ENCODE assay signal across 8 cellular contexts in the genomic region with DNA sequence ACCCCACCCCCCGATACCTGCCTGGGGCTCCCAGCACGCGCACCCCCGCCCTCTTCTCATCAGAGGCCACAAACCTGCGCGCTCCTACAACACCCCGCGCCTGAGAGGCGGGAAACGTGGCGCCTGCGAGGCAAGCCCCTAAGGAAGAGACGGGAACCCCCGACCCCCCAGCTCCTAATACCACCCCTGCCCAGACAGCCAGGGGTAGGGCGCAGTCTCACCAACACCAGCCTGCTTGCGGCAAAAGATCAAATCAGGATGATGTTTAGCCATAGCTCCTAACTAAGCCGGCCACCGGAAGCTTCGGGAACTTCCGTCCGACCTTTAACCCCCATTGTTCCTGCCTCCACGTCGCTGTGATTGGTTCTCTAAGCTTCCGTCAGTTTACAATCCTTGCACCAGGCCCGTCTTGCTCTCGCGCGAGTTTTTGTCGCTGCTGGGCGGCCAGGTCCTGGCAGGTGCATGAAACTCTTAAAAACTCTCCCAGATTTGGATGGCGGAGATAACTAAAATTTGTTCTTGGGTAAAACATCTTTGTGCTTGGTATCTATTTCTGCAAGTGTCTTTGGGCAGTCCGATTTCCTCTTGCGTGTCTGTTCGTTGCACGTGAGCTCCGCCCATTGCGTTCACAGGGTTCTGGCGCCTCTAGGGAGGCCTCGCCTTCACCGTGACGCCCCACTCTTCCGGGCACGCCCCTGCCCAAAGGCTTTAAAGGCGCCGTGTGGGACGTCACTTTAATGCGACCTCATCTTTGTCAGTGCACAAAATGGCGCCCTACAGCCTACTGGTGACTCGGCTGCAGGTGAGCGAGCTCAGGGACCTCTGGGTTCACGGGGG. TPM values are rescaled to one million over a fixed set of nuclear protein-coding genes. Genes with fewer than 3 reads are reported as not detected.
DNase-seq lines count a peak whose midpoint lies in the region; ATAC-seq, FAIRE-seq and TF ChIP-seq lines count a peak whose summit lies in the region.

A gene (plus strand): TSS at position 737 of the 837 bp plus-strand sequence. CDS start 30 bp downstream, at position 767.
A gene with protein sequence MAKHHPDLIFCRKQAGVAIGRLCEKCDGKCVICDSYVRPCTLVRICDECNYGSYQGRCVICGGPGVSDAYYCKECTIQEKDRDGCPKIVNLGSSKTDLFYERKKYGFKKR (minus strand): TSS at position 312 of the 837 bp plus-strand sequence. CDS start 39 bp downstream, at position 273.

- intact Hi-C loops in body of pancreas (cut with DNase I), result no loop called here
- intact Hi-C loops in sciatic nerve (cut with DNase I), result no loop called here

- peak; percentile 72 for ATAC-seq in GM18520 (IDR thresholded peaks at IDR 0.05; ENCODE audit: unreplicated experiment)
- ATAC-seq in HG03064 (IDR thresholded peaks at IDR 0.05; ENCODE audit: low read depth, unreplicated experiment), result peak; percentile 74
- ATAC-seq in body of pancreas, result peak; percentile 98
- ATAC-seq in sciatic nerve, result peak; percentile 99

- TF ChIP-seq POLR2A in body of pancreas (IDR thresholded peaks at IDR 0.05), result peak in 2 of 3 donors; percentile 77

- H3K9me3 ChIP-seq in body of pancreas, result no peaks in the 10 kb centered on the region

- FAIRE-seq in TTC549 (lab: Jason Lieb, UNC), result peak; percentile 87

- peak within 1 kb of the TSS; percentile 80 to 90 for H3K4me3 ChIP-seq in body of pancreas

- 0 to 1% methylated on average over 42 to 51 of the region's 51 CpGs for WGBS in body of pancreas, 2 donors

- H3K27me3 ChIP-seq in body of pancreas, result no peaks in the 10 kb centered on the region

- TF ChIP-seq CTCF in 22Rv1 (IDR thresholded peaks at IDR 0.05) (no peak), body of pancreas (IDR thresholded peaks at IDR 0.05) (no peak)

- H3K4me1 ChIP-seq in body of pancreas, result peaks cover 55% of the 10 kb centered on the region

- peaks cover 0 to 18% of the 10 kb centered on the region in 2 donors for H3K36me3 ChIP-seq in body of pancreas (replicated peaks in 1 of 2; ENCODE audit: insufficient read depth in 1 of 2, low read depth in 2 of 2)

- peak; percentile 91 for DNase-seq in NCI-H2107 treated with DMSO at 0.1 percent for 48 hours (lab: John Stamatoyannopoulos, UW; ENCODE audit: unreplicated experiment)
- DNase-seq in body of pancreas, result peak; percentile 97 to 98 (median 98)
- DNase-seq in iPS DF 19.7 (ENCODE audit: low read depth, low spot score), result peak; percentile 96
- peak; percentile 99 for DNase-seq in sciatic nerve (ENCODE audit: low spot score)

- H3K27ac ChIP-seq in 22Rv1 (peak within 1 kb of the TSS; percentile 84), body of pancreas (peak within 1 kb of the TSS; percentile 88 to 95 (median 93))

RNA-seq across cellular contexts. Expression of the first gene that starts in this region (rescaled TPM):
- total RNA-seq in body of pancreas (10 to 100 TPM; 32.7 to 75.5 TPM), sciatic nerve (68.0 TPM)

RNA-seq across cellular contexts. Expression of the second gene that starts in this region (rescaled TPM):
- total RNA-seq in body of pancreas, result 10 to 100 TPM; 15.5 to 19.2 TPM
- total RNA-seq in sciatic nerve, result 26.9 TPM

Comparison
In these comparisons a context has a peak if more than half of its experiments do, and no peak if none do; other contexts are left out.
1. Peak in every context shown above with its lines: DNase-seq, ATAC-seq, H3K4me3 ChIP-seq and H3K27ac ChIP-seq.